Comparison of ENCODE assay signal across 1 cellular context in the genomic region with DNA sequence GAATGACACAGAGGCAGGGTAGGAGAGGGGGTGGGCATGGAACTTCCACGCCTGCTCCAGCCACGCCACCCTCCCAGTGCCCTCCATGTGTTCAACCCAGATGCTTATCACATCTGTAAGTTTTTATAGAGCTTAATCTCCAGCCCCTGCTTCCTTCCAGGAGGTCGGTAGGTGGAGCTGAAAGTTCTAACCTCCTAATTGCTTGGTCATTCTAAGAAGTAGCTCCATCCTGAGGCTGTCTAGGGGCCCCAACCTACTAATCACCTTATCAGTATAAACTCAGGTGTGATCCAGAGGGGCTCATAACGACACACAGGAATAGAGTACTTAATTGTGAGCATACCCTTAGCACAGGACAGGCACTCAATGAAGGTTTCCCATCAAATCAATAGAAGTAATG.
TF ChIP-seq lines count a peak whose summit lies in the region.

No MANE protein-coding gene starts in this region.

TF ChIP-seq in SK-N-SH treated with all-trans-retinoic acid at 6 μM for 48 hours, 23 proteins besides CTCF, POLR2A, EP300 and RAD21 (continued from another document):
- TF ChIP-seq, protein P1, sequence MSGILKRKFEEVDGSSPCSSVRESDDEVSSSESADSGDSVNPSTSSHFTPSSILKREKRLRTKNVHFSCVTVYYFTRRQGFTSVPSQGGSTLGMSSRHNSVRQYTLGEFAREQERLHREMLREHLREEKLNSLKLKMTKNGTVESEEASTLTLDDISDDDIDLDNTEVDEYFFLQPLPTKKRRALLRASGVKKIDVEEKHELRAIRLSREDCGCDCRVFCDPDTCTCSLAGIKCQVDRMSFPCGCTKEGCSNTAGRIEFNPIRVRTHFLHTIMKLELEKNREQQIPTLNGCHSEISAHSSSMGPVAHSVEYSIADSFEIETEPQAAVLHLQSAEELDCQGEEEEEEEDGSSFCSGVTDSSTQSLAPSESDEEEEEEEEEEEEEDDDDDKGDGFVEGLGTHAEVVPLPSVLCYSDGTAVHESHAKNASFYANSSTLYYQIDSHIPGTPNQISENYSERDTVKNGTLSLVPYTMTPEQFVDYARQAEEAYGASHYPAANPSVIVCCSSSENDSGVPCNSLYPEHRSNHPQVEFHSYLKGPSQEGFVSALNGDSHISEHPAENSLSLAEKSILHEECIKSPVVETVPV (CRISPR knock-in tag; IDR thresholded peaks at IDR 0.05) = no peak
- TF ChIP-seq BACH2 (CRISPR knock-in tag; IDR thresholded peaks at IDR 0.05; ENCODE audit: borderline replicate concordance) = no peak
- TF ChIP-seq, protein P2, sequence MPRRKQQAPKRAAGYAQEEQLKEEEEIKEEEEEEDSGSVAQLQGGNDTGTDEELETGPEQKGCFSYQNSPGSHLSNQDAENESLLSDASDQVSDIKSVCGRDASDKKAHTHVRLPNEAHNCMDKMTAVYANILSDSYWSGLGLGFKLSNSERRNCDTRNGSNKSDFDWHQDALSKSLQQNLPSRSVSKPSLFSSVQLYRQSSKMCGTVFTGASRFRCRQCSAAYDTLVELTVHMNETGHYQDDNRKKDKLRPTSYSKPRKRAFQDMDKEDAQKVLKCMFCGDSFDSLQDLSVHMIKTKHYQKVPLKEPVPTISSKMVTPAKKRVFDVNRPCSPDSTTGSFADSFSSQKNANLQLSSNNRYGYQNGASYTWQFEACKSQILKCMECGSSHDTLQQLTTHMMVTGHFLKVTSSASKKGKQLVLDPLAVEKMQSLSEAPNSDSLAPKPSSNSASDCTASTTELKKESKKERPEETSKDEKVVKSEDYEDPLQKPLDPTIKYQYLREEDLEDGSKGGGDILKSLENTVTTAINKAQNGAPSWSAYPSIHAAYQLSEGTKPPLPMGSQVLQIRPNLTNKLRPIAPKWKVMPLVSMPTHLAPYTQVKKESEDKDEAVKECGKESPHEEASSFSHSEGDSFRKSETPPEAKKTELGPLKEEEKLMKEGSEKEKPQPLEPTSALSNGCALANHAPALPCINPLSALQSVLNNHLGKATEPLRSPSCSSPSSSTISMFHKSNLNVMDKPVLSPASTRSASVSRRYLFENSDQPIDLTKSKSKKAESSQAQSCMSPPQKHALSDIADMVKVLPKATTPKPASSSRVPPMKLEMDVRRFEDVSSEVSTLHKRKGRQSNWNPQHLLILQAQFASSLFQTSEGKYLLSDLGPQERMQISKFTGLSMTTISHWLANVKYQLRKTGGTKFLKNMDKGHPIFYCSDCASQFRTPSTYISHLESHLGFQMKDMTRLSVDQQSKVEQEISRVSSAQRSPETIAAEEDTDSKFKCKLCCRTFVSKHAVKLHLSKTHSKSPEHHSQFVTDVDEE (CRISPR knock-in tag; IDR thresholded peaks at IDR 0.05) = no peak
- TF ChIP-seq ZNF8 (CRISPR knock-in tag; IDR thresholded peaks at IDR 0.05) = no peak
- no peak for TF ChIP-seq RARB (CRISPR knock-in tag; IDR thresholded peaks at IDR 0.05)
- no peak for TF ChIP-seq SNAI2 (CRISPR knock-in tag; IDR thresholded peaks at IDR 0.05)
- TF ChIP-seq, protein P3, sequence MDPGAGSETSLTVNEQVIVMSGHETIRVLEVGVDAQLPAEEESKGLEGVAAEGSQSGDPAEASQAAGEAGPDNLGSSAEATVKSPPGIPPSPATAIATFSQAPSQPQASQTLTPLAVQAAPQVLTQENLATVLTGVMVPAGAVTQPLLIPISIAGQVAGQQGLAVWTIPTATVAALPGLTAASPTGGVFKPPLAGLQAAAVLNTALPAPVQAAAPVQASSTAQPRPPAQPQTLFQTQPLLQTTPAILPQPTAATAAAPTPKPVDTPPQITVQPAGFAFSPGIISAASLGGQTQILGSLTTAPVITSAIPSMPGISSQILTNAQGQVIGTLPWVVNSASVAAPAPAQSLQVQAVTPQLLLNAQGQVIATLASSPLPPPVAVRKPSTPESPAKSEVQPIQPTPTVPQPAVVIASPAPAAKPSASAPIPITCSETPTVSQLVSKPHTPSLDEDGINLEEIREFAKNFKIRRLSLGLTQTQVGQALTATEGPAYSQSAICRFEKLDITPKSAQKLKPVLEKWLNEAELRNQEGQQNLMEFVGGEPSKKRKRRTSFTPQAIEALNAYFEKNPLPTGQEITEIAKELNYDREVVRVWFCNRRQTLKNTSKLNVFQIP (CRISPR knock-in tag; IDR thresholded peaks at IDR 0.05; ENCODE audit: borderline replicate concordance, low read depth) = no peak
- no peak for TF ChIP-seq TCF4 (CRISPR knock-in tag; IDR thresholded peaks at IDR 0.05; ENCODE audit: borderline replicate concordance)
- TF ChIP-seq ISL1 (CRISPR knock-in tag; IDR thresholded peaks at IDR 0.05) = no peak
- no peak for TF ChIP-seq ZFP30 (CRISPR knock-in tag; IDR thresholded peaks at IDR 0.05)
- no peak for TF ChIP-seq ARNTL (CRISPR knock-in tag; IDR thresholded peaks at IDR 0.05; ENCODE audit: borderline replicate concordance, low read depth)
- no peak for TF ChIP-seq ESRRG (CRISPR knock-in tag; IDR thresholded peaks at IDR 0.05)
- TF ChIP-seq, protein P4, sequence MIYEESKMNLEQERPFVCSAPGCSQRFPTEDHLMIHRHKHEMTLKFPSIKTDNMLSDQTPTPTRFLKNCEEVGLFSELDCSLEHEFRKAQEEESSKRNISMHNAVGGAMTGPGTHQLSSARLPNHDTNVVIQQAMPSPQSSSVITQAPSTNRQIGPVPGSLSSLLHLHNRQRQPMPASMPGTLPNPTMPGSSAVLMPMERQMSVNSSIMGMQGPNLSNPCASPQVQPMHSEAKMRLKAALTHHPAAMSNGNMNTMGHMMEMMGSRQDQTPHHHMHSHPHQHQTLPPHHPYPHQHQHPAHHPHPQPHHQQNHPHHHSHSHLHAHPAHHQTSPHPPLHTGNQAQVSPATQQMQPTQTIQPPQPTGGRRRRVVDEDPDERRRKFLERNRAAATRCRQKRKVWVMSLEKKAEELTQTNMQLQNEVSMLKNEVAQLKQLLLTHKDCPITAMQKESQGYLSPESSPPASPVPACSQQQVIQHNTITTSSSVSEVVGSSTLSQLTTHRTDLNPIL (CRISPR knock-in tag; IDR thresholded peaks at IDR 0.05; ENCODE audit: low read depth) = no peak
- no peak for TF ChIP-seq ZC3H10 (CRISPR knock-in tag; IDR thresholded peaks at IDR 0.05)
- no peak for TF ChIP-seq ZNF70 (CRISPR knock-in tag; IDR thresholded peaks at IDR 0.05)
